Comparison of ENCODE assay signal across 20 cellular contexts in the genomic region with DNA sequence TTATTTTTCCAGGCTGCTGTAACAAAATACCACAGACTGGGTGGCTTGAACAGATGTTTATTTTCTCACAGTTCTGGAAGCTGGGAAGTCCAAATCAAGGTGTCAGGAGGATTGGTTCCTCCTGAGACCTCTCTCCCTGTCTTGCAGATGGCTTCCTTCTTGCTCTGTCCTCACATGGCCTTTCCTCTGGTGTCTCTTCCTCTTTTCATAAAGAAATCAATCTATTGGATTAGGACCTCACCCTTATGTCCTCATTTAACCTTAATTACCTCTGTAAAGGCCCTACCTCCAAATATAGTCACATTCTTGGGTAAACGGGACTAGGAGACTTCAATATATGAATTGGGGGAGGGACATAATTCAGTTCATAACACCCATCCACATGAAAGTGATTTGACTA.
DNase-seq lines count a peak whose midpoint lies in the region; ATAC-seq and TF ChIP-seq lines count a peak whose summit lies in the region.
"Had no signal": no experiment of that assay in that cellular context is flagged by ENCODE, and none has a peak within 500 bp of the region (broad histone marks: within the 10 kb centered on the region; RNA-seq: fewer than 3 reads in every experiment).

No MANE protein-coding gene starts in this region.

- no peaks in the 10 kb centered on the region for H3K9me3 ChIP-seq in upper lobe of right lung
- H3K9me3 ChIP-seq: BE2C had no signal

- H3K36me3 ChIP-seq in upper lobe of right lung: no peaks in the 10 kb centered on the region
- H3K36me3 ChIP-seq: BE2C had no signal

- no peak for TF ChIP-seq POLR2A in NB4 (IDR thresholded peaks at IDR 0.05; ENCODE audit: extremely low read depth, insufficient read length)

- ATAC-seq in upper lobe of right lung: peak; percentile 35
- ATAC-seq in HG03196 (IDR thresholded peaks at IDR 0.05; ENCODE audit: unreplicated experiment): no peak
- ATAC-seq in GM19023 (IDR thresholded peaks at IDR 0.05; ENCODE audit: unreplicated experiment): no peak
- ATAC-seq: Panc1 had no signal

- H3K27me3 ChIP-seq in upper lobe of right lung: no peaks in the 10 kb centered on the region
- H3K27me3 ChIP-seq: BE2C had no signal

- peaks cover 3% of the 10 kb centered on the region for H3K4me1 ChIP-seq in upper lobe of right lung
- H3K4me1 ChIP-seq: BE2C had no signal

- TF ChIP-seq CTCF in NB4 (IDR thresholded peaks at IDR 0.05; ENCODE audit: low read depth, low read length): no peak
- no peak for TF ChIP-seq CTCF in upper lobe of right lung (IDR thresholded peaks at IDR 0.05)

- H3K27ac ChIP-seq in upper lobe of right lung: no peak overlapping the region
- H3K27ac ChIP-seq: 22Rv1, HL-60 had no signal

- DNase-seq in NCI-H2171 treated with DMSO at 0.1 percent for 48 hours (lab: John Stamatoyannopoulos, UW) (peak; percentile 22), NCI-H2171 (lab: John Stamatoyannopoulos, UW) (no peak), NB4 (ENCODE audit: low read depth) (peak; percentile 52), SIG-M5 treated with dmso at 0.1 percent for 504 hours (lab: John Stamatoyannopoulos, UW; ENCODE audit: unreplicated experiment) (peak; percentile 48), upper lobe of right lung (no peak), NCI-H2196 (lab: John Stamatoyannopoulos, UW; ENCODE audit: unreplicated experiment) (no peak)
- DNase-seq: BE2C; CD4-positive, alpha-beta memory T cell; EL; H7; IMR-90; NCI-H1048; NCI-H1436; NCI-H2029; NCI-H446 treated with DMSO at 0.1 percent for 48 hours had no signal

- H3K4me3 ChIP-seq in NB4 (ENCODE audit: low read depth, low read length): no peak overlapping the region
- H3K4me3 ChIP-seq in upper lobe of right lung: no peak overlapping the region

- intact Hi-C loops in upper lobe of right lung (cut with DNase I): no loop called here

Comparison
In these comparisons a context has a peak if more than half of its experiments do, and no peak if none do; other contexts are left out.
1. DNase-seq: peak in NCI-H2171 treated with DMSO at 0.1 percent for 48 hours (single experiment), NB4 (single experiment) and SIG-M5 treated with dmso at 0.1 percent for 504 hours (single experiment); none in NCI-H2171 (single experiment), upper lobe of right lung (single experiment) and NCI-H2196 (single experiment).